ENCODE assay signal across 14 cellular contexts in genomic region chr15:99438222-99438592, GRCh38.
A peak's percentile ranks its signal among the peaks of the same experiment; 100 is the strongest.
DNase-seq lines count a peak whose midpoint lies in the region; ATAC-seq and TF ChIP-seq lines count a peak whose summit lies in the region.
"Had no signal": no experiment of that assay in that cellular context is flagged by ENCODE, and none has a peak within 500 bp of the region (broad histone marks: within the 10 kb centered on the region; RNA-seq: fewer than 3 reads in every experiment).

No MANE protein-coding gene starts in this region.

- intact Hi-C loops in posterior vena cava (cut with DNase I) (no loop called here), upper lobe of right lung (cut with DNase I) (no loop called here)

- H3K36me3 ChIP-seq in upper lobe of right lung (no peaks in the 10 kb centered on the region), brain microvascular endothelial cell (replicated peaks) (no peaks in the 10 kb centered on the region)

- no peak overlapping the region for H3K4me3 Mint-ChIP-seq in glutamatergic neuron (ENCODE audit: unreplicated experiment)
- H3K4me3 Mint-ChIP-seq: activated CD4-positive, alpha-beta T cell treated with anti-CD3 and anti-CD28 coated beads, Interleukin-2, amount 10 ng/mL, durations not matched to agents 7 days and 5 days; effector memory CD8-positive, alpha-beta T cell had no signal

- in situ Hi-C loops in brain microvascular endothelial cell (cut with HindIII; ENCODE audit: low pct_ligation_motif_present, low sequenced_read_pairs): no loop called here

- H3K27me3 ChIP-seq in upper lobe of right lung (no peaks in the 10 kb centered on the region), brain microvascular endothelial cell (replicated peaks) (no peaks in the 10 kb centered on the region)

- H3K4me1 ChIP-seq in upper lobe of right lung: peaks cover 54% of the 10 kb centered on the region

- H3K27ac ChIP-seq in upper lobe of right lung: no peak overlapping the region
- H3K27ac ChIP-seq in brain microvascular endothelial cell: no peak overlapping the region

- H3K27me3 Mint-ChIP-seq in glutamatergic neuron (ENCODE audit: unreplicated experiment): no peaks in the 10 kb centered on the region
- H3K27me3 Mint-ChIP-seq: activated CD4-positive, alpha-beta T cell treated with anti-CD3 and anti-CD28 coated beads, Interleukin-2, amount 10 ng/mL, durations not matched to agents 7 days and 5 days had no signal

- no peak overlapping the region for H3K27ac Mint-ChIP-seq in glutamatergic neuron (ENCODE audit: unreplicated experiment)

- no peak for ATAC-seq in upper lobe of right lung
- ATAC-seq: effector memory CD8-positive, alpha-beta T cell had no signal

- DNase-seq in activated effector memory CD4-positive, alpha-beta T cell treated with anti-CD3 and anti-CD28 coated beads, Interleukin-2, amount 50 U/mL, for 16 hours: peak; percentile 22
- no peak for DNase-seq in activated effector memory CD4-positive, alpha-beta T cell treated with Interleukin-2 at 50 U/mL for 16 hours
- DNase-seq in glutamatergic neuron (peak; percentile 8), posterior vena cava (ENCODE audit: low spot score) (peak; percentile 75), upper lobe of right lung (peak; percentile 44), brain microvascular endothelial cell (no peak), UCSD-AML1 (lab: John Stamatoyannopoulos, UW; ENCODE audit: unreplicated experiment) (no peak), KG1 (lab: John Stamatoyannopoulos, UW) (no peak)
- DNase-seq: ACHN; activated CD4-positive, alpha-beta T cell treated with anti-CD3 and anti-CD28 coated beads, Interleukin-2, amount 10 ng/mL, durations not matched to agents 7 days and 5 days; effector memory CD8-positive, alpha-beta T cell; EL; OCI-M1; T-helper 1 cell had no signal

- H3K9me3 ChIP-seq in upper lobe of right lung: no peaks in the 10 kb centered on the region

- H3K4me1 Mint-ChIP-seq in glutamatergic neuron (ENCODE audit: low read depth, unreplicated experiment): peaks cover 9% of the 10 kb centered on the region

- H3K9me3 Mint-ChIP-seq in glutamatergic neuron (ENCODE audit: unreplicated experiment): peaks cover 2% of the 10 kb centered on the region
- H3K9me3 Mint-ChIP-seq: activated CD4-positive, alpha-beta T cell treated with anti-CD3 and anti-CD28 coated beads, Interleukin-2, amount 10 ng/mL, durations not matched to agents 7 days and 5 days; effector memory CD8-positive, alpha-beta T cell had no signal

- H3K4me3 ChIP-seq in upper lobe of right lung (no peak overlapping the region), brain microvascular endothelial cell (ENCODE audit: low read depth, low read length) (no peak overlapping the region)

- TF ChIP-seq CTCF in glutamatergic neuron (IDR thresholded peaks at IDR 0.05; ENCODE audit: partially characterized antibody, unreplicated experiment) (no peak), upper lobe of right lung (IDR thresholded peaks at IDR 0.05) (no peak), brain microvascular endothelial cell (IDR thresholded peaks at IDR 0.05; ENCODE audit: low read depth, low read length, missing control alignments) (no peak)

- H3K36me3 Mint-ChIP-seq in glutamatergic neuron (ENCODE audit: unreplicated experiment): peaks cover 6% of the 10 kb centered on the region

Comparison
In these comparisons a context has a peak if more than half of its experiments do, and no peak if none do; other contexts are left out.
1. DNase-seq: peak in activated effector memory CD4-positive, alpha-beta T cell treated with anti-CD3 and anti-CD28 coated beads, Interleukin-2, amount 50 U/mL, for 16 hours (single experiment), glutamatergic neuron (single experiment), posterior vena cava (single experiment) and upper lobe of right lung (single experiment); none in activated effector memory CD4-positive, alpha-beta T cell treated with Interleukin-2 at 50 U/mL for 16 hours (single experiment), brain microvascular endothelial cell (single experiment), UCSD-AML1 (single experiment) and KG1 (single experiment).